ENCODE assay signal across 15 cellular contexts in the genomic region with DNA sequence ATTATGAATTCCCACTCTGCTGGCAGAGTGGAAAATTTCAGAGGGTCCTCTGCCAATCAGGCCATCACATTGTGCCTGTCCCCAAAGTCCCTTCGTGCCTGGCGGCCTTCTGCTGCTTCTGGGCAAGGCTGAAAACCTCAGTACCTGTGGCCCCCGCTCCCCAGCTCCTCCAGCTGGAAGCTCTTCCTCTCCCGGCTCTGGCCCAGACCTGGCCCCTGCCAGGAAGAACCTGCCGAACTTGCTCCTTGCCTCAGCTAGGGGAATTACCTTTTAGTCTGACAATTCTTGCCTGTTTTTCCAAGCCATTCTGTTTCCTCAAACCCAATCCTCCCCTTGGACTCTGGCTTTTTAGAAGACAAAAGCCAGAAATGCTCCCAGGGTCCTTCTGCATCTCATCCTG. TPM values are rescaled to one million over a fixed set of nuclear protein-coding genes. Genes with fewer than 3 reads are reported as not detected.
DNase-seq lines count a peak whose midpoint lies in the region; ATAC-seq, FAIRE-seq and TF ChIP-seq lines count a peak whose summit lies in the region.
"Had no signal": no experiment of that assay in that cellular context is flagged by ENCODE, and none has a peak within 500 bp of the region (broad histone marks: within the 10 kb centered on the region; RNA-seq: fewer than 3 reads in every experiment).

No MANE protein-coding gene starts in this region.

- no peak for ATAC-seq in GM18505 (IDR thresholded peaks at IDR 0.05; ENCODE audit: unreplicated experiment)
- ATAC-seq in HG02973 (IDR thresholded peaks at IDR 0.05; ENCODE audit: unreplicated experiment), result no peak
- no peak for ATAC-seq in GM21526 (IDR thresholded peaks at IDR 0.05; ENCODE audit: low FRiP score, unreplicated experiment)

- no peak overlapping the region for H4K8ac ChIP-seq in mesenchymal stem cell (ENCODE audit: low read length)

- H2BK120ac ChIP-seq in mesenchymal stem cell (ENCODE audit: low read depth, low read length), result no peak overlapping the region

- no peaks in the 10 kb centered on the region for H3K9me2 ChIP-seq in GM23248 (ENCODE audit: insufficient read depth)

- H4K91ac ChIP-seq in mesenchymal stem cell (ENCODE audit: low read length), result no peak overlapping the region

- no peak overlapping the region for H3K14ac ChIP-seq in mesenchymal stem cell (ENCODE audit: low read length in 2 of 2)

- no peak for TF ChIP-seq CTCF in bronchial epithelial cell (IDR thresholded peaks at IDR 0.05; ENCODE audit: insufficient read depth, low read length, severe bottlenecking)
- TF ChIP-seq CTCF in spleen (IDR thresholded peaks at IDR 0.05 in 8 of 11, conservative IDR thresholded peaks at IDR 0.05 in 3 of 11), result no peak

- H3K4ac ChIP-seq in mesenchymal stem cell (ENCODE audit: low read depth in 1 of 2, low read length in 2 of 2), result peak overlapping the region in 1 of 2 experiments; percentile 43

- H3K4me1 ChIP-seq in GM23248 (ENCODE audit: insufficient read depth), result peaks cover 61% of the 10 kb centered on the region
- H3K4me1 ChIP-seq in mesenchymal stem cell (ENCODE audit: control insufficient read depth, insufficient read depth, low read depth, low read length), result peaks cover 2% of the 10 kb centered on the region
- H3K4me1 ChIP-seq in spleen, result peaks cover 4 to 39% (median 25%) of the 10 kb centered on the region in 6 donors

- H2AK5ac ChIP-seq in mesenchymal stem cell (ENCODE audit: low read length, severe bottlenecking), result no peak overlapping the region

- no peaks in the 10 kb centered on the region for H3K9me3 ChIP-seq in GM23248 (ENCODE audit: low read depth)
- peaks cover 3% of the 10 kb centered on the region for H3K9me3 ChIP-seq in mesenchymal stem cell (ENCODE audit: control insufficient read depth, low read length)
- H3K9me3 ChIP-seq in spleen, result no peaks in the 10 kb centered on the region

- no peaks in the 10 kb centered on the region for H3K79me1 ChIP-seq in mesenchymal stem cell (replicated peaks; ENCODE audit: low read length, poor library complexity, severe bottlenecking)

- H2AFZ ChIP-seq in GM23248 (peak overlapping the region; percentile 13; the same call in 1 of the 2 replicates), mesenchymal stem cell (ENCODE audit: low read depth, low read length) (no peak overlapping the region)

- 83 to 88% methylated on average over 5 of the region's 5 CpGs for WGBS in GM23248 (ENCODE audit: low coverage in 1 of 2, low lambda C conversion rate in 2 of 2, missing lambda C conversion rate in 2 of 2), 2 experiments
- WGBS in mesenchymal stem cell, result 94% methylated on average over 5 of the region's 5 CpGs
- WGBS in spleen, 5 donors, result 78 to 93% (median 86%) methylated on average over 5 of the region's 5 CpGs

- H3K4me2 ChIP-seq in GM23248 (ENCODE audit: unreplicated experiment) (peak overlapping the region; percentile 32), mesenchymal stem cell (ENCODE audit: low read length, poor library complexity, severe bottlenecking) (no peak overlapping the region)

- H3K27me3 ChIP-seq in GM23248 (replicated peaks; ENCODE audit: insufficient read depth) (no peaks in the 10 kb centered on the region), bronchial epithelial cell (ENCODE audit: control insufficient read depth, insufficient read depth, low read length) (no peaks in the 10 kb centered on the region), mesenchymal stem cell (ENCODE audit: control insufficient read depth in 1 of 2, insufficient read depth in 1 of 2, low read length in 2 of 2) (no peaks in the 10 kb centered on the region), spleen (replicated peaks in 1 of 7) (peaks cover 0 to 6% (median 0%) of the 10 kb centered on the region in 7 donors)

- H3K18ac ChIP-seq in mesenchymal stem cell (ENCODE audit: low read depth in 1 of 2, low read length in 2 of 2), result peak overlapping the region; percentile 0 to 50

- in situ Hi-C loops in GM23248 (cut with MboI), result no loop called here

- H2BK5ac ChIP-seq in mesenchymal stem cell (ENCODE audit: low read depth, low read length, poor library complexity, severe bottlenecking), result no peak overlapping the region

- no peaks in the 10 kb centered on the region for H4K20me1 ChIP-seq in GM23248 (ENCODE audit: insufficient read depth)

- no peak overlapping the region for H2BK15ac ChIP-seq in mesenchymal stem cell (ENCODE audit: low read depth, poor library complexity, severe bottlenecking)

- no peak for TF ChIP-seq POLR2A in spleen (IDR thresholded peaks at IDR 0.05)
- no peak for TF ChIP-seq POLR2A in GM18505 (IDR thresholded peaks at IDR 0.05; ENCODE audit: borderline replicate concordance, extremely low read depth, insufficient read depth, insufficient read length)

- FAIRE-seq in bronchial epithelial cell (lab: Jason Lieb, UNC), result no peak
- FAIRE-seq in urothelium cell line (lab: Jason Lieb, UNC), result no peak
- FAIRE-seq: GM19239 had no signal

- DNase-seq in GM23248 (no peak), bronchial epithelial cell (ENCODE audit: low read depth) (peak; percentile 37), mesenchymal stem cell (no peak), spleen (no peak), urothelium cell line (ENCODE audit: low spot score) (no peak)
- DNase-seq: MM.1S, NCI-H2029, NCI-H774, RPMI8226, T-helper 1 cell had no signal

- H3K23ac ChIP-seq in mesenchymal stem cell (ENCODE audit: low read length in 2 of 2), result no peak overlapping the region

- peak overlapping the region; percentile 6 to 82 for H2BK12ac ChIP-seq in mesenchymal stem cell (ENCODE audit: low read length in 2 of 2)

- H3K27ac ChIP-seq in GM23248 (peak overlapping the region; percentile 67), mesenchymal stem cell (ENCODE audit: low read length, poor library complexity, severe bottlenecking) (no peak overlapping the region), spleen (peak overlapping the region in 5 of 8 donors; percentile 25 to 63 (median 39))

- H3K9ac ChIP-seq in GM23248 (peak overlapping the region; percentile 35; the same call in 1 of the 2 replicates), mesenchymal stem cell (ENCODE audit: low read length) (peak overlapping the region; percentile 32)

- intact Hi-C loops in spleen (cut with DNase I; ENCODE audit: low total_unique reads), result no loop called here

- no peaks in the 10 kb centered on the region for H3K79me2 ChIP-seq in GM23248 (ENCODE audit: insufficient read depth)

- H3K36me3 ChIP-seq in GM23248 (ENCODE audit: low read depth), result no peaks in the 10 kb centered on the region
- H3K36me3 ChIP-seq in bronchial epithelial cell (ENCODE audit: control insufficient read depth, insufficient read depth, low read length), result no peaks in the 10 kb centered on the region
- H3K36me3 ChIP-seq in mesenchymal stem cell (ENCODE audit: control insufficient read depth in 1 of 2, insufficient read depth in 2 of 2, low read depth in 1 of 2, low read length in 2 of 2), result no peaks in the 10 kb centered on the region
- H3K36me3 ChIP-seq in spleen, result no peaks in the 10 kb centered on the region

- peaks cover 49% of the 10 kb centered on the region for H3F3A ChIP-seq in GM23248 (ENCODE audit: insufficient read depth)

- H3K4me3 ChIP-seq in GM23248 (peak overlapping the region; percentile 17; the same call in 1 of the 2 replicates), bronchial epithelial cell (ENCODE audit: low read depth, low read length) (no peak overlapping the region), mesenchymal stem cell (ENCODE audit: insufficient read depth in 1 of 2, low read depth in 1 of 2, low read length in 2 of 2) (peak overlapping the region in 1 of 2 experiments; percentile 34), spleen (no peak overlapping the region)

RNA-seq across cellular contexts. Expression of a gene that starts 27.9 kb away (rescaled TPM):
- total RNA-seq in GM23248 (2014; rRNA removed; shearing (Covaris generic)), result 0.32 and 0.38 TPM in 2 replicates
- polyA plus RNA-seq in GM23248 (2016; fragmentation: Nextera tagmentation; extraction: Ambion mirVana), result 0.08 TPM in 2 replicates
- under 0.01 TPM in 1 of 2 replicates, not detected in the other for total RNA-seq in bronchial epithelial cell
- polyA plus RNA-seq in mesenchymal stem cell (2013, experiment 1 of 2), result 6.3 TPM
- 6.2 TPM for polyA plus RNA-seq in mesenchymal stem cell (2013, experiment 2 of 2)
- total RNA-seq in spleen, result 10 to 100 TPM in 1 of 7 donors, 1 to 10 TPM in 6; 1.0 to 10.0 (median 6.7) TPM
- polyA plus RNA-seq in spleen, result under 1 TPM; 0.33 to 0.96 (median 0.42) TPM
- total RNA-seq: mononuclear cell had no signal
